Comparison of ENCODE assay signal across 8 cellular contexts in genomic region chr9:88388203-88388885, GRCh38. TPM values are rescaled to one million over a fixed set of nuclear protein-coding genes. Genes with fewer than 3 reads are reported as not detected.
DNase-seq lines count a peak whose midpoint lies in the region; ATAC-seq, FAIRE-seq and TF ChIP-seq lines count a peak whose summit lies in the region.

SPIN1 (plus strand) TSS chr9:88388444; CDS start chr9:88426540, 38,096 bp downstream.

- H3K27ac ChIP-seq in right cardiac atrium (ENCODE audit: low read length) (peak within 1 kb of the TSS; percentile 97), rectal smooth muscle tissue (ENCODE audit: low read depth, low read length) (peak within 1 kb of the TSS; percentile 91), vagina (peak within 1 kb of the TSS; percentile 94)

- TF ChIP-seq POLR2A in GM12891 (IDR thresholded peaks at IDR 0.05; ENCODE audit: low read depth, low read length) (0 out of 2 replicates have a peak, but pooled peaks have one; percentile 38), vagina (IDR thresholded peaks at IDR 0.05) (peak in 1 of 2 donors; percentile 64)

- under 1% methylated on average over 106 of the region's 106 CpGs for WGBS in right cardiac atrium

- ATAC-seq in right cardiac atrium, result peak; percentile 82 to 90

- H3K36me3 ChIP-seq in rectal smooth muscle tissue (ENCODE audit: control insufficient read depth, insufficient read depth, low read length) (no peaks in the 10 kb centered on the region), vagina (no peaks in the 10 kb centered on the region)

- DNase-seq in GM12891 (ENCODE audit: insufficient read length, low spot score) (peak; percentile 90), HFF-Myc (ENCODE audit: extremely low read depth, low read depth) (no peak), MV-4-11 (lab: John Stamatoyannopoulos, UW) (peak; percentile 54), T-helper 2 cell (peak; percentile 77 to 86 (median 79)), amygdala (lab: John Stamatoyannopoulos, UW) (peak in 48 of 56 donors; percentile 8 to 86 (median 63)), right cardiac atrium (peak; percentile 87 to 95 (median 93)), vagina (ENCODE audit: extremely low spot score in 2 of 2) (no peak)

- H3K9me3 ChIP-seq in right cardiac atrium (ENCODE audit: control insufficient read depth, low read length), result no peaks in the 10 kb centered on the region
- H3K9me3 ChIP-seq in vagina, result no peaks in the 10 kb centered on the region

- H3K4me3 ChIP-seq in HFF-Myc (replicated peaks; ENCODE audit: low read depth, low read length) (peak within 1 kb of the TSS; percentile 74), right cardiac atrium (ENCODE audit: low read length) (peak within 1 kb of the TSS; percentile 99), rectal smooth muscle tissue (ENCODE audit: low read length) (peak within 1 kb of the TSS; percentile 93), vagina (peak within 1 kb of the TSS; percentile 67 to 88)

- no peak for TF ChIP-seq CTCF in HFF-Myc (IDR thresholded peaks at IDR 0.05; ENCODE audit: low read depth, low read length, missing control alignments)
- peak in 1 of 3 experiments; percentile 60 for TF ChIP-seq CTCF in vagina (IDR thresholded peaks at IDR 0.05)

- intact Hi-C loops in right cardiac atrium (cut with DNase I), result loop anchor here in 2 of 4 donors (10.0 kb wide), 1 partner anchor 186 kb away; no protein-coding TSS in a partner anchor
- intact Hi-C loops in vagina (cut with DNase I), result loop anchor here (2.0 to 5.0 kb wide), 2 partner anchors 146 to 634 kb away; partner anchors contain the start of gene NXNL2

- peak within 1 kb of the TSS; percentile 88 for H3K9ac ChIP-seq in rectal smooth muscle tissue (ENCODE audit: low read length)

- H3K4me1 ChIP-seq in right cardiac atrium (ENCODE audit: control insufficient read depth, insufficient read depth, low read length), result peaks cover 3% of the 10 kb centered on the region
- peaks cover 22% of the 10 kb centered on the region for H3K4me1 ChIP-seq in rectal smooth muscle tissue (ENCODE audit: control insufficient read depth, insufficient read depth, low read length)
- peaks cover 42% of the 10 kb centered on the region for H3K4me1 ChIP-seq in vagina

- no peaks in the 10 kb centered on the region for H3K27me3 ChIP-seq in right cardiac atrium (ENCODE audit: control insufficient read depth, insufficient read depth)
- no peaks in the 10 kb centered on the region for H3K27me3 ChIP-seq in rectal smooth muscle tissue (ENCODE audit: control insufficient read depth, insufficient read depth, low read length)
- no peaks in the 10 kb centered on the region for H3K27me3 ChIP-seq in vagina

- peak; percentile 94 for FAIRE-seq in GM12891 (lab: Jason Lieb, UNC)

TF ChIP-seq in GM12891, 5 proteins besides CTCF, POLR2A, EP300 and RAD21:
- TF ChIP-seq SPI1 (IDR thresholded peaks at IDR 0.05; ENCODE audit: low read depth, low read length) (no peak), PAX5 (IDR thresholded peaks at IDR 0.05; ENCODE audit: insufficient read depth, low read length, severe bottlenecking) (no peak), POLR2AphosphoS5 (IDR thresholded peaks at IDR 0.05; ENCODE audit: low read depth, low read length) (0 out of 2 replicates have a peak, but pooled peaks have one; percentile 41), TAF1 (IDR thresholded peaks at IDR 0.05; ENCODE audit: low read depth, low read length) (no peak), POU2F2 (IDR thresholded peaks at IDR 0.05; ENCODE audit: low read depth, low read length) (no peak)

RNA-seq across cellular contexts. Expression of gene SPIN1, which starts in this region (rescaled TPM):
- polyA plus RNA-seq in GM12891 (2012; ENCODE audit: low read depth, missing spikeins), result 5.6 TPM
- total RNA-seq in right cardiac atrium, result 10 to 100 TPM; 71.3 to 78.4 (median 75.6) TPM
- polyA plus RNA-seq in right cardiac atrium, result 26.3 TPM
- total RNA-seq in vagina, result 72.9 TPM

Comparison
In these comparisons a context has a peak if more than half of its experiments do, and no peak if none do; other contexts are left out.
1. DNase-seq: peak in GM12891 (single experiment), MV-4-11 (single experiment), T-helper 2 cell (5 of 5), amygdala (48 of 56) and right cardiac atrium (3 of 3); none in HFF-Myc (single experiment) and vagina (0 of 2).
2. Peak in every context shown above with its lines, with median percentiles within 50 percentile points of each other: H3K4me3 ChIP-seq and H3K27ac ChIP-seq.